ENCODE assay signal across 13 cellular contexts in genomic region chr3:51673802-51674654, GRCh38.
DNase-seq lines count a peak whose midpoint lies in the region; ATAC-seq and TF ChIP-seq lines count a peak whose summit lies in the region.
"Had no signal": no experiment of that assay in that cellular context is flagged by ENCODE, and none has a peak within 500 bp of the region (broad histone marks: within the 10 kb centered on the region; RNA-seq: fewer than 3 reads in every experiment).

No MANE protein-coding gene starts in this region.

- H3K36me3 Mint-ChIP-seq in dendritic cell treated with granulocyte-macrophage colony-stimulating factor and Interleukin-4, amounts not matched to agents 40 ng/mL and 50 ng/mL, for 4 days (ENCODE audit: low read depth): peaks cover 66% of the 10 kb centered on the region

- peak; percentile 29 for DNase-seq in activated CD4-positive, CD25-positive, alpha-beta regulatory T cell treated with anti-CD3 and anti-CD28 coated beads, Interleukin-2, amount 50 U/mL, for 72 hours
- no peak for DNase-seq in activated CD4-positive, CD25-positive, alpha-beta regulatory T cell (lab: John Stamatoyannopoulos, UW)
- DNase-seq in HuH-7.5 (ENCODE audit: low spot score) (no peak), T1000 (lab: John Stamatoyannopoulos, UW) (no peak)
- DNase-seq: DMS 273 treated with DMSO at 0.1 percent for 48 hours, NCI-H1436 treated with DMSO at 0.1 percent for 48 hours, NCI-H510A treated with DMSO at 0.1 percent for 48 hours, pancreas had no signal

- H3K4me3 Mint-ChIP-seq in dendritic cell treated with granulocyte-macrophage colony-stimulating factor and Interleukin-4, amounts not matched to agents 40 ng/mL and 50 ng/mL, for 4 days: no peak overlapping the region

- H3K36me3 ChIP-seq in Loucy (ENCODE audit: insufficient read depth, low read length): no peaks in the 10 kb centered on the region
- no peaks in the 10 kb centered on the region for H3K36me3 ChIP-seq in neutrophil
- H3K36me3 ChIP-seq: pancreas had no signal

- no peaks in the 10 kb centered on the region for H3K27me3 Mint-ChIP-seq in dendritic cell treated with granulocyte-macrophage colony-stimulating factor and Interleukin-4, amounts not matched to agents 40 ng/mL and 50 ng/mL, for 4 days

- H3K79me2 ChIP-seq in Loucy (ENCODE audit: insufficient read depth, low read length): peaks cover 66% of the 10 kb centered on the region

- H3K27ac Mint-ChIP-seq in dendritic cell treated with granulocyte-macrophage colony-stimulating factor and Interleukin-4, amounts not matched to agents 40 ng/mL and 50 ng/mL, for 4 days: peak overlapping the region; percentile 40

- H3K4me3 ChIP-seq in Loucy (ENCODE audit: low read length, poor library complexity, severe bottlenecking) (no peak overlapping the region), neutrophil (ENCODE audit: low read depth in 1 of 2, low read length in 1 of 2) (no peak overlapping the region)
- H3K4me3 ChIP-seq: K562, pancreas had no signal

- H3K27ac ChIP-seq in neutrophil: peak overlapping the region; percentile 27
- H3K27ac ChIP-seq: pancreas had no signal

- TF ChIP-seq CTCF in Loucy (conservative IDR thresholded peaks at IDR 0.05; ENCODE audit: low read length): no peak
- TF ChIP-seq CTCF in neutrophil (IDR thresholded peaks at IDR 0.05): no peak

- H3K9me3 Mint-ChIP-seq in dendritic cell treated with granulocyte-macrophage colony-stimulating factor and Interleukin-4, amounts not matched to agents 40 ng/mL and 50 ng/mL, for 4 days: no peaks in the 10 kb centered on the region

- peak overlapping the region; percentile 79 for H3K4me2 ChIP-seq in Loucy (ENCODE audit: low read depth, low read length, poor library complexity, severe bottlenecking)

- H3K9ac ChIP-seq in Loucy (ENCODE audit: low read depth, low read length, poor library complexity, severe bottlenecking): peak overlapping the region; percentile 96

- no peak for ATAC-seq in HG03460 (IDR thresholded peaks at IDR 0.05; ENCODE audit: unreplicated experiment)
- ATAC-seq: K562, pancreas had no signal

- no peaks in the 10 kb centered on the region for H3K9me2 ChIP-seq in Loucy (replicated peaks; ENCODE audit: low read depth, low read length)

- H3F3A ChIP-seq in Loucy (ENCODE audit: low read depth): no peaks in the 10 kb centered on the region

- H2AFZ ChIP-seq in Loucy (ENCODE audit: low read length): no peak overlapping the region

- peaks cover 71% of the 10 kb centered on the region for H3K4me1 ChIP-seq in Loucy (ENCODE audit: insufficient read depth, low read length, poor library complexity, severe bottlenecking)
- H3K4me1 ChIP-seq in neutrophil (ENCODE audit: control insufficient read depth in 1 of 2, insufficient read depth in 1 of 2, low read depth in 1 of 2, low read length in 1 of 2): peaks cover 44 to 48% of the 10 kb centered on the region in 2 experiments

- peaks cover 15% of the 10 kb centered on the region for H4K20me1 ChIP-seq in Loucy (ENCODE audit: insufficient read depth, low read length, poor library complexity, severe bottlenecking)

- H3K27me3 ChIP-seq in Loucy (ENCODE audit: insufficient read depth, low read length, poor library complexity, severe bottlenecking) (no peaks in the 10 kb centered on the region), neutrophil (no peaks in the 10 kb centered on the region)
- H3K27me3 ChIP-seq: pancreas had no signal

- no peaks in the 10 kb centered on the region for H3K9me3 ChIP-seq in Loucy (ENCODE audit: insufficient read depth, low read depth, low read length)
- no peaks in the 10 kb centered on the region for H3K9me3 ChIP-seq in neutrophil
- H3K9me3 ChIP-seq: pancreas had no signal

- H3K4me1 Mint-ChIP-seq in dendritic cell treated with granulocyte-macrophage colony-stimulating factor and Interleukin-4, amounts not matched to agents 40 ng/mL and 50 ng/mL, for 4 days (ENCODE audit: low read depth): peaks cover 86% of the 10 kb centered on the region

- intact Hi-C loops in dendritic cell treated with granulocyte-macrophage colony-stimulating factor and Interleukin-4, amounts not matched to agents 40 ng/mL and 50 ng/mL, for 4 days (cut with micrococcal nuclease): no loop called here
